In the genomic region with DNA sequence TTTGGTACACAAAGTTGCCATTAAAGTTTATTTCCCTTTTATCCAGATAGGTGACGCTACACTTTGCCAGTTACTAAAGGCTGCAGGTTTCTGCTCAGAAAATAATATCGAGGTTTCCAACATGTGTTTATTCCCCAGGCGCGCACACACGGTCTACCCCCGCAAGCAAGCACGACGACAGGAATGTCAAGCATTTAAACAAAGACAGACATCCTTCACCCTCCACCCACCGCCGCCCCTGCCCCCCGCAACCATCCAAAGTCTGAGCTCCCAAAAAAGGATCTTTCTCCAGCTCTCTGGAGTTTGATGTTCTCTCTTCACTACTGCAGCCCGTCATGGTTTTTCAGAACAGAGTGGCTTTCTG, we compare ENCODE assay signal across 8 cellular contexts. TPM values are rescaled to one million over a fixed set of nuclear protein-coding genes. Genes with fewer than 3 reads are reported as not detected.
A peak's percentile ranks its signal among the peaks of the same experiment; 100 is the strongest.
DNase-seq lines count a peak whose midpoint lies in the region; ATAC-seq and TF ChIP-seq lines count a peak whose summit lies in the region.

No MANE protein-coding gene starts in this region.

- peaks cover 8% of the 10 kb centered on the region for H3K27me3 ChIP-seq in BE2C
- peaks cover 57% of the 10 kb centered on the region for H3K27me3 ChIP-seq in HUES6 (ENCODE audit: control insufficient read depth, insufficient read depth, low read length)
- H3K27me3 ChIP-seq in muscle layer of duodenum (ENCODE audit: low read depth, low read length): peaks cover 14% of the 10 kb centered on the region

- no peaks in the 10 kb centered on the region for H3K4me1 ChIP-seq in BE2C
- H3K4me1 ChIP-seq in HUES6 (ENCODE audit: control insufficient read depth, insufficient read depth, low read length): peaks cover 10% of the 10 kb centered on the region
- H3K4me1 ChIP-seq in muscle layer of duodenum (ENCODE audit: control insufficient read depth in 1 of 2, insufficient read depth in 2 of 2, low read length in 2 of 2): peaks cover 4 to 31% of the 10 kb centered on the region in 2 donors

- ATAC-seq in GM18867 (IDR thresholded peaks at IDR 0.05; ENCODE audit: unreplicated experiment) (no peak), left colon (no peak)

- TF ChIP-seq CTCF in BE2C (IDR thresholded peaks at IDR 0.05; ENCODE audit: low read depth, low read length) (peak; percentile 51), coronary artery (IDR thresholded peaks at IDR 0.05) (peak; percentile 29)

- in situ Hi-C loops in G401 (cut with HindIII; ENCODE audit: low sequenced_read_pairs): no loop called here

- H3K4me3 ChIP-seq in BE2C (ENCODE audit: low read depth, low read length): peak overlapping the region; percentile 75
- peak overlapping the region; percentile 95 for H3K4me3 ChIP-seq in HUES6 (ENCODE audit: low read depth, low read length)
- H3K4me3 ChIP-seq in coronary artery: peak overlapping the region; percentile 91
- peak overlapping the region; percentile 77 to 93 for H3K4me3 ChIP-seq in muscle layer of duodenum (ENCODE audit: low read depth in 1 of 2, low read length in 2 of 2)

- intact Hi-C loops in left colon (cut with DNase I, micrococcal nuclease): no loop called here

- no peak for DNase-seq in BE2C
- DNase-seq in coronary artery (ENCODE audit: low spot score): no peak
- no peak for DNase-seq in cortex of kidney (lab: John Stamatoyannopoulos, UW)
- no peak for DNase-seq in G401 (ENCODE audit: low spot score)
- no peak for DNase-seq in left colon

- peak overlapping the region; percentile 84 for H3K9ac ChIP-seq in HUES6 (ENCODE audit: low read length)

- H3K36me3 ChIP-seq in BE2C (no peaks in the 10 kb centered on the region), HUES6 (ENCODE audit: control insufficient read depth, insufficient read depth, low read length) (no peaks in the 10 kb centered on the region), muscle layer of duodenum (ENCODE audit: control insufficient read depth in 1 of 2, insufficient read depth in 2 of 2, low read length in 2 of 2) (no peaks in the 10 kb centered on the region)

- H3K9me3 ChIP-seq in BE2C: no peaks in the 10 kb centered on the region
- no peaks in the 10 kb centered on the region for H3K9me3 ChIP-seq in HUES6 (ENCODE audit: control insufficient read depth, insufficient read depth, low read depth, low read length)
- no peaks in the 10 kb centered on the region for H3K9me3 ChIP-seq in muscle layer of duodenum (ENCODE audit: control insufficient read depth in 1 of 2, low read length in 2 of 2)

- H3K27ac ChIP-seq in HUES6 (ENCODE audit: low read depth, low read length): peak overlapping the region; percentile 29; the same call in 1 of the 2 replicates
- peak overlapping the region; percentile 47 to 93 for H3K27ac ChIP-seq in coronary artery
- peak overlapping the region; percentile 58 for H3K27ac ChIP-seq in muscle layer of duodenum (ENCODE audit: low read length)

RNA-seq across cellular contexts. Expression of a gene that starts 1.3 kb away (rescaled TPM):
- 4.7 TPM for polyA plus RNA-seq in BE2C (2012; ENCODE audit: insufficient read depth, insufficient read length, low read depth)
- 0.10 TPM in 1 of 2 replicates, not detected in the other for total RNA-seq in G401 (2014; rRNA removed; shearing (Covaris generic))
- 10 to 100 TPM in 1 of 2 donors, 1 to 10 TPM in 1; 2.6 to 15.6 TPM for total RNA-seq in left colon
